ENCODE assay signal across 23 cellular contexts in the genomic region with DNA sequence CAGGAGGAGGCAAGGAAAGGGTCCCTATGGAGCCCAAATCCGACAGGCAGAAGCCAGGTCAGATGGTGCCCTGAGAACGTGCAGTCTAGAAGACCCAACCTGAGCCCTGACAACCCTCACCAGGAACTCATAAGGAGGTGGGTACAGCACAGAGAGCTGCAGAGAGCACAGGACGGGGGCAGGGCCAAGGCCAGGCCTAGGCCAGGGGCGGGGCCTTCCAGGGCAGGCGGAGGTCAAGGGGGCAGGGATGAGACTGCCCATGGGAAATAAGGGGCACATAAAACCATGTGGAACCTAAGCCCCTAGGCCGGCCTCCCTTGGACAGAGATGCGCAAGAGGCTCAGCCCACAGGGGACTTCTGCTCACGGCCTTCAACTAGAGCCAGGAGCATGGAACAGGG. TPM values are rescaled to one million over a fixed set of nuclear protein-coding genes. Genes with fewer than 3 reads are reported as not detected.
DNase-seq lines count a peak whose midpoint lies in the region; ATAC-seq and TF ChIP-seq lines count a peak whose summit lies in the region.
"Had no signal": no experiment of that assay in that cellular context is flagged by ENCODE, and none has a peak within 500 bp of the region (broad histone marks: within the 10 kb centered on the region; RNA-seq: fewer than 3 reads in every experiment).

No MANE protein-coding gene starts in this region.

- no peak for TF ChIP-seq CTCF in heart left ventricle (IDR thresholded peaks at IDR 0.05)
- TF ChIP-seq CTCF in coronary artery (IDR thresholded peaks at IDR 0.05), result no peak
- TF ChIP-seq CTCF in osteoblast (IDR thresholded peaks at IDR 0.05; ENCODE audit: extremely low read depth, low read depth, low read length), result no peak
- no peak for TF ChIP-seq CTCF in tibial artery (IDR thresholded peaks at IDR 0.05)
- TF ChIP-seq CTCF in left lung (IDR thresholded peaks at IDR 0.05), result no peak
- TF ChIP-seq CTCF in CD4-positive, alpha-beta T cell (IDR thresholded peaks at IDR 0.05), result no peak

- intact Hi-C loops in heart left ventricle (cut with DNase I) (loop anchor here in 2 of 10 donors (5.0 kb wide), 2 partner anchors 140 to 280 kb away; partner anchors contain the start of gene ALKBH2 (in 1 of the 2)), Right ventricle myocardium superior (cut with DNase I) (no loop called here), tibial artery (cut with DNase I; ENCODE audit: low total_unique reads) (no loop called here), left lung (cut with DNase I) (no loop called here)
- intact Hi-C loops in CD4-positive, alpha-beta T cell (cut with DNase I, micrococcal nuclease), result no loop called here

- no peak overlapping the region for H2AFZ ChIP-seq in osteoblast (ENCODE audit: low read length)
- H2AFZ ChIP-seq: hepatocyte had no signal

- H3K4me3 Mint-ChIP-seq in CD4-positive, alpha-beta T cell, result no peak overlapping the region
- H3K4me3 Mint-ChIP-seq: activated naive CD8-positive, alpha-beta T cell treated with anti-CD3 and anti-CD28 coated beads for 36 hours; activated T-cell treated with anti-CD3 and anti-CD28 coated beads, Interleukin-2, amount 50 U/mL, for 72 hours; B cell; naive thymus-derived CD4-positive, alpha-beta T cell had no signal

- H3K27me3 ChIP-seq in heart left ventricle (no peaks in the 10 kb centered on the region), osteoblast (ENCODE audit: insufficient read depth, low read length) (no peaks in the 10 kb centered on the region), tibial artery (no peaks in the 10 kb centered on the region), left lung (no peaks in the 10 kb centered on the region)
- H3K27me3 ChIP-seq in CD4-positive, alpha-beta T cell (ENCODE audit: control insufficient read depth, insufficient read depth, low read length), result no peaks in the 10 kb centered on the region
- H3K27me3 ChIP-seq: body of pancreas, hepatocyte had no signal

- no peak for DNase-seq in heart left ventricle
- DNase-seq in Right ventricle myocardium superior, result no peak
- no peak for DNase-seq in coronary artery (ENCODE audit: low spot score)
- DNase-seq in osteoblast (ENCODE audit: insufficient read length, low spot score, missing footprints), result no peak
- DNase-seq in tibial artery, result peak in 1 of 2 donors; percentile 64
- DNase-seq in left lung, result no peak
- DNase-seq in CD4-positive, alpha-beta T cell, result no peak
- DNase-seq: activated CD4-positive, alpha-beta T cell treated with anti-CD3 and anti-CD28 coated beads for 1 hour; activated CD8-positive, alpha-beta memory T cell treated with anti-CD3 and anti-CD28 coated beads for 24 hours; activated naive CD8-positive, alpha-beta T cell treated with anti-CD3 and anti-CD28 coated beads for 36 hours; activated T-cell treated with anti-CD3 and anti-CD28 coated beads, Interleukin-2, amount 50 U/mL, for 72 hours; body of pancreas; COR-L47; DND-41; Kasumi-1; naive thymus-derived CD4-positive, alpha-beta T cell; NCI-H1048; NCI-H1930; small intestine; stimulated activated CD4-positive, alpha-beta T cell treated with anti-CD3 and anti-CD28 coated beads, Interleukin-4, amount 100 ng/mL, for 24 hours had no signal

- no peaks in the 10 kb centered on the region for H3K27me3 Mint-ChIP-seq in CD4-positive, alpha-beta T cell
- H3K27me3 Mint-ChIP-seq: activated naive CD8-positive, alpha-beta T cell treated with anti-CD3 and anti-CD28 coated beads for 36 hours; B cell; naive thymus-derived CD4-positive, alpha-beta T cell had no signal

- H3K27ac Mint-ChIP-seq in CD4-positive, alpha-beta T cell, result no peak overlapping the region
- H3K27ac Mint-ChIP-seq: activated naive CD8-positive, alpha-beta T cell treated with anti-CD3 and anti-CD28 coated beads for 36 hours; activated T-cell treated with anti-CD3 and anti-CD28 coated beads, Interleukin-2, amount 50 U/mL, for 72 hours; B cell had no signal

- CTCF ChIA-PET in CD4-positive, alpha-beta T cell (lab: Charles Lee), result no interaction called here

- peaks cover 0 to 65% (median 47%) of the 10 kb centered on the region in 12 donors for H3K4me1 ChIP-seq in heart left ventricle
- peaks cover 13% of the 10 kb centered on the region for H3K4me1 ChIP-seq in osteoblast (ENCODE audit: insufficient read depth, low read length)
- peaks cover 0 to 46% (median 30%) of the 10 kb centered on the region in 4 donors for H3K4me1 ChIP-seq in tibial artery
- peaks cover 0 to 15% of the 10 kb centered on the region in 2 donors for H3K4me1 ChIP-seq in left lung
- H3K4me1 ChIP-seq: body of pancreas had no signal

- WGBS in heart left ventricle, 4 donors, result 67 to 83% (median 78%) methylated on average over 8 of the region's 8 CpGs

- H3K4me2 ChIP-seq in osteoblast (ENCODE audit: insufficient read depth, low read length), result no peak overlapping the region
- H3K4me2 ChIP-seq: hepatocyte had no signal

- H3K9me3 Mint-ChIP-seq in CD4-positive, alpha-beta T cell, result no peaks in the 10 kb centered on the region
- H3K9me3 Mint-ChIP-seq: activated naive CD8-positive, alpha-beta T cell treated with anti-CD3 and anti-CD28 coated beads for 36 hours; activated T-cell treated with anti-CD3 and anti-CD28 coated beads, Interleukin-2, amount 50 U/mL, for 72 hours; naive thymus-derived CD4-positive, alpha-beta T cell had no signal

- no peak for ATAC-seq in heart left ventricle
- no peak for ATAC-seq in Right ventricle myocardium superior (ENCODE audit: poor library complexity)
- no peak for ATAC-seq in left lung
- ATAC-seq in GM18502 (IDR thresholded peaks at IDR 0.05; ENCODE audit: poor library complexity, unreplicated experiment), result no peak
- no peak for ATAC-seq in CD4-positive, alpha-beta T cell (ENCODE audit: poor library complexity)
- ATAC-seq: activated T-cell treated with anti-CD3 and anti-CD28 coated beads, Interleukin-2, amount 50 U/mL, for 72 hours; body of pancreas; naive thymus-derived CD4-positive, alpha-beta T cell had no signal

- peaks cover 42% of the 10 kb centered on the region for H3K36me3 Mint-ChIP-seq in CD4-positive, alpha-beta T cell (ENCODE audit: low read depth)

- no peak overlapping the region for H3K4me3 ChIP-seq in heart left ventricle
- H3K4me3 ChIP-seq in coronary artery, result no peak overlapping the region
- no peak overlapping the region for H3K4me3 ChIP-seq in osteoblast (ENCODE audit: insufficient read depth, low read length)
- no peak overlapping the region for H3K4me3 ChIP-seq in tibial artery
- H3K4me3 ChIP-seq in left lung, result no peak overlapping the region
- H3K4me3 ChIP-seq: body of pancreas, hepatocyte had no signal

- H3K79me2 ChIP-seq in osteoblast (ENCODE audit: insufficient read depth, low read length), result peaks cover 83% of the 10 kb centered on the region
- H3K79me2 ChIP-seq: hepatocyte had no signal

- peaks cover 2% of the 10 kb centered on the region for H4K20me1 ChIP-seq in osteoblast (ENCODE audit: insufficient read depth, low read length)

- no peak for TF ChIP-seq POLR2A in heart left ventricle (IDR thresholded peaks at IDR 0.05)

- peaks cover 0 to 98% (median 93%) of the 10 kb centered on the region in 9 donors for H3K36me3 ChIP-seq in heart left ventricle
- H3K36me3 ChIP-seq in osteoblast (ENCODE audit: insufficient read depth, low read length), result peaks cover 92% of the 10 kb centered on the region
- peaks cover 19 to 81% (median 48%) of the 10 kb centered on the region in 3 donors for H3K36me3 ChIP-seq in tibial artery
- peaks cover 0 to 93% of the 10 kb centered on the region in 2 donors for H3K36me3 ChIP-seq in left lung

- no peaks in the 10 kb centered on the region for H3K9me3 ChIP-seq in heart left ventricle
- no peaks in the 10 kb centered on the region for H3K9me3 ChIP-seq in osteoblast (ENCODE audit: low read depth, low read length)
- H3K9me3 ChIP-seq in tibial artery, result no peaks in the 10 kb centered on the region
- H3K9me3 ChIP-seq in left lung, result no peaks in the 10 kb centered on the region
- H3K9me3 ChIP-seq in CD4-positive, alpha-beta T cell (ENCODE audit: control insufficient read depth, low read length), result no peaks in the 10 kb centered on the region
- H3K9me3 ChIP-seq: body of pancreas had no signal

- POLR2A ChIA-PET in CD4-positive, alpha-beta T cell (lab: Charles Lee), result no interaction called here

- H3K27ac ChIP-seq in heart left ventricle (peak overlapping the region in 9 of 12 donors; percentile 8 to 54 (median 26)), coronary artery (peak overlapping the region; percentile 3 to 79), osteoblast (ENCODE audit: low read depth, low read length) (peak overlapping the region; percentile 66), tibial artery (peak overlapping the region; percentile 49 to 51), left lung (no peak overlapping the region)
- H3K27ac ChIP-seq in CD4-positive, alpha-beta T cell (ENCODE audit: low read depth, low read length), result no peak overlapping the region
- H3K27ac ChIP-seq: body of pancreas, hepatocyte had no signal

- no peaks in the 10 kb centered on the region for H3K4me1 Mint-ChIP-seq in CD4-positive, alpha-beta T cell (ENCODE audit: low read depth)
- H3K4me1 Mint-ChIP-seq: activated naive CD8-positive, alpha-beta T cell treated with anti-CD3 and anti-CD28 coated beads for 36 hours; B cell had no signal

RNA-seq across cellular contexts. Expression of gene SSH1, which starts 45.1 kb away (rescaled TPM):
- total RNA-seq in heart left ventricle (10 to 100 TPM; 20.2 to 45.8 (median 34.3) TPM), Right ventricle myocardium superior (26.3 TPM), osteoblast (31.8 and 34.2 TPM in 2 replicates), left lung (10 to 100 TPM; 43.5 to 48.8 TPM)
- 10 to 100 TPM in 1 of 2 donors, 1 to 10 TPM in 1; 7.8 to 15.2 TPM for polyA plus RNA-seq in heart left ventricle
- total RNA-seq in CD4-positive, alpha-beta T cell, result 10 to 100 TPM; 21.1 to 24.2 TPM

Comparison
In these comparisons a context has a peak if more than half of its experiments do, and no peak if none do; other contexts are left out.
1. H3K27ac ChIP-seq: peak in heart left ventricle (9 of 12), coronary artery (2 of 2), osteoblast (single experiment) and tibial artery (2 of 2); none in left lung (0 of 2) and CD4-positive, alpha-beta T cell (single experiment).